Comparison of ENCODE assay signal across 27 cellular contexts in genomic region chr15:64185331-64185911, GRCh38.
"Had no signal": no experiment of that assay in that cellular context is flagged by ENCODE, and none has a peak within 500 bp of the region (broad histone marks: within the 10 kb centered on the region; RNA-seq: fewer than 3 reads in every experiment).

No MANE protein-coding gene starts in this region.

- H3K27me3 Mint-ChIP-seq: activated CD8-positive, alpha-beta memory T cell treated with anti-CD3 and anti-CD28 coated beads, Interleukin-2, amount 10 ng/mL, durations not matched to agents 7 days and 5 days; activated CD8-positive, alpha-beta T cell treated with anti-CD3 and anti-CD28 coated beads for 36 hours; activated naive CD4-positive, alpha-beta T cell treated with anti-CD3 and anti-CD28 coated beads, Interleukin-2, amount 10 ng/mL, durations not matched to agents 7 days and 5 days; activated naive CD8-positive, alpha-beta T cell treated with anti-CD3 and anti-CD28 coated beads, Interleukin-2, amount 10 ng/mL, durations not matched to agents 7 days and 5 days; brain; naive thymus-derived CD8-positive, alpha-beta T cell had no signal

- H3K27ac Mint-ChIP-seq: activated CD8-positive, alpha-beta memory T cell treated with anti-CD3 and anti-CD28 coated beads, Interleukin-2, amount 10 ng/mL, durations not matched to agents 7 days and 5 days; activated CD8-positive, alpha-beta T cell treated with anti-CD3 and anti-CD28 coated beads for 36 hours; activated naive CD4-positive, alpha-beta T cell treated with anti-CD3 and anti-CD28 coated beads, Interleukin-2, amount 10 ng/mL, durations not matched to agents 7 days and 5 days; activated naive CD8-positive, alpha-beta T cell treated with anti-CD3 and anti-CD28 coated beads, Interleukin-2, amount 10 ng/mL, durations not matched to agents 7 days and 5 days; brain; naive thymus-derived CD8-positive, alpha-beta T cell; T-helper 1 cell treated with Interleukin-12 subunit alpha and Interleukin-12 subunit beta and Interleukin-4 antibody, amounts not matched to agents 30 μg/mL and 1 μg/mL, for 36 hours had no signal

- H3K9me3 Mint-ChIP-seq: activated CD8-positive, alpha-beta T cell treated with anti-CD3 and anti-CD28 coated beads for 36 hours; activated naive CD4-positive, alpha-beta T cell treated with anti-CD3 and anti-CD28 coated beads, Interleukin-2, amount 10 ng/mL, durations not matched to agents 7 days and 5 days; activated naive CD8-positive, alpha-beta T cell treated with anti-CD3 and anti-CD28 coated beads, Interleukin-2, amount 10 ng/mL, durations not matched to agents 7 days and 5 days; naive thymus-derived CD8-positive, alpha-beta T cell; neural crest cell had no signal

- H3K4me3 Mint-ChIP-seq: activated CD8-positive, alpha-beta memory T cell treated with anti-CD3 and anti-CD28 coated beads, Interleukin-2, amount 10 ng/mL, durations not matched to agents 7 days and 5 days; activated CD8-positive, alpha-beta T cell treated with anti-CD3 and anti-CD28 coated beads for 36 hours; activated naive CD4-positive, alpha-beta T cell treated with anti-CD3 and anti-CD28 coated beads, Interleukin-2, amount 10 ng/mL, durations not matched to agents 7 days and 5 days; activated naive CD8-positive, alpha-beta T cell treated with anti-CD3 and anti-CD28 coated beads, Interleukin-2, amount 10 ng/mL, durations not matched to agents 7 days and 5 days; brain; naive thymus-derived CD8-positive, alpha-beta T cell; neural crest cell; T-helper 1 cell treated with Interleukin-12 subunit alpha and Interleukin-12 subunit beta and Interleukin-4 antibody, amounts not matched to agents 30 μg/mL and 1 μg/mL, for 36 hours had no signal

- DNase-seq: activated CD4-positive, alpha-beta T cell treated with anti-CD3 and anti-CD28 coated beads, Interleukin-2, amount 50 U/mL, for 1 hour; activated CD4-positive, CD25-positive, alpha-beta regulatory T cell treated with anti-CD3 and anti-CD28 coated beads, Interleukin-2, amount 50 U/mL, for 72 hours; activated CD8-positive, alpha-beta memory T cell treated with anti-CD3 and anti-CD28 coated beads, Interleukin-2, amount 10 ng/mL, durations not matched to agents 7 days and 5 days; activated CD8-positive, alpha-beta T cell treated with anti-CD3 and anti-CD28 coated beads for 36 hours; activated effector memory CD4-positive, alpha-beta T cell treated with anti-CD3 and anti-CD28 coated beads, Interleukin-2, amount 50 U/mL, for 16 hours; activated naive CD4-positive, alpha-beta T cell treated with anti-CD3 and anti-CD28 coated beads, Interleukin-2, amount 10 ng/mL, durations not matched to agents 7 days and 5 days; activated naive CD8-positive, alpha-beta T cell treated with anti-CD3 and anti-CD28 coated beads, Interleukin-2, amount 10 ng/mL, durations not matched to agents 7 days and 5 days; cerebellar nuclear complex; colonic mucosa; effector CD8-positive, alpha-beta T cell; esophagus squamous epithelium; foreskin melanocyte; heart right ventricle; left lung; lower lobe of right lung; mesenchymal stem cell; naive thymus-derived CD8-positive, alpha-beta T cell; occipital lobe; posterior cingulate gyrus; right lobe of liver; stimulated activated CD4-positive, alpha-beta T cell treated with anti-CD3 and anti-CD28 coated beads, Interleukin-2, amount 100 ng/mL, for 48 hours; stimulated activated naive CD4-positive, alpha-beta T cell treated with Interleukin-2 at 50 U/mL for 16 hours; T-helper 9 cell; uterus had no signal
